8 cellular contexts compared by ENCODE assay signal in the genomic region with DNA sequence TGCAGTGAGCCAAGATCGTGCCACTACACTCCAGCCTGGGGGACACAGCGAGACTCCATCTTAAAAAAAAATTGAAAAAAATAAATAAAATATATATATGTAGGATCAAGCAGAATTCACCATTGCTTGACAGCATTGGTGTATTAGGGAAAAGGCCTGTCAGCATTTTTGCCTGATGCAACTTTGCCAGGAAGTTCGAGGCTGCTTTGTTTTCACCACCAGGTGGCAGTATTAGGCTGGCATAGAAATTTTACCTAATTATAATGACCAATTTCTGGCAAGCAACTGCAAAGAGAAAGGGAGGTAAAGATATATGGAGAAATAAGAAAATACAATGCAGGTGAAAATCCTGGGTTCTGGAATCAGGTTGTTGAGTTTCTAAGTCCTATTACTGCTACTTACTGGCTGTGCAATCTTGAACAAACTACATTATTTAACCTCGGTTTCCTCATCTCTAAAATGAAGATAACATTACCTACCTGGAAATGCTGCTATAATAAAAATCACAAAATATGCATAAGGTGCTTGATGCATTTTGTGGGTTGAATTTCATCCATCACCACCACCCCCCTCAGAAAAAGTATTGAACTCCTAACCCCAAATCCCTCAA. TPM values are rescaled to one million over a fixed set of nuclear protein-coding genes. Genes with fewer than 3 reads are reported as not detected.
DNase-seq lines count a peak whose midpoint lies in the region; ATAC-seq and TF ChIP-seq lines count a peak whose summit lies in the region.

No MANE protein-coding gene starts in this region.

- H3K36me3 ChIP-seq in psoas muscle (ENCODE audit: insufficient read depth in 1 of 2, low read depth in 1 of 2), result peaks cover 0 to 3% of the 10 kb centered on the region in 2 donors

- no peaks in the 10 kb centered on the region for H3K27me3 ChIP-seq in psoas muscle (ENCODE audit: insufficient read depth in 3 of 3, low read length in 2 of 3)

- peak; percentile 82 for DNase-seq in ELR (ENCODE audit: low read depth)
- peak; percentile 49 for DNase-seq in NCI-H1092 (lab: John Stamatoyannopoulos, UW)
- DNase-seq in SKM-1 treated with dmso at 0.1 percent for 144 hours (lab: John Stamatoyannopoulos, UW; ENCODE audit: unreplicated experiment), result peak; percentile 45
- peak in 1 of 2 donors; percentile 68 for DNase-seq in activated naive CD4-positive, alpha-beta T cell treated with anti-CD3 and anti-CD28 coated beads, Interleukin-2, amount 50 U/mL, for 72 hours (ENCODE audit: low spot score in 2 of 2)
- peak; percentile 61 for DNase-seq in glutamatergic neuron
- DNase-seq in psoas muscle, result peak in 1 of 2 donors; percentile 27

- 59 to 71% (median 64%) methylated on average over 4 of the region's 4 CpGs for WGBS in psoas muscle, 3 donors

- peak; percentile 91 for TF ChIP-seq CTCF in glutamatergic neuron (IDR thresholded peaks at IDR 0.05; ENCODE audit: partially characterized antibody, unreplicated experiment)
- TF ChIP-seq CTCF in psoas muscle (IDR thresholded peaks at IDR 0.05), result peak; percentile 96

- H3K4me1 Mint-ChIP-seq in glutamatergic neuron (ENCODE audit: low read depth, unreplicated experiment), result peaks cover 4% of the 10 kb centered on the region

- no peaks in the 10 kb centered on the region for H3K9me3 Mint-ChIP-seq in activated naive CD4-positive, alpha-beta T cell treated with anti-CD3 and anti-CD28 coated beads, Interleukin-2, amount 50 U/mL, for 72 hours
- H3K9me3 Mint-ChIP-seq in glutamatergic neuron (ENCODE audit: unreplicated experiment), result peaks cover 5% of the 10 kb centered on the region

- no peak overlapping the region for H3K27ac Mint-ChIP-seq in activated naive CD4-positive, alpha-beta T cell treated with anti-CD3 and anti-CD28 coated beads, Interleukin-2, amount 50 U/mL, for 72 hours
- no peak overlapping the region for H3K27ac Mint-ChIP-seq in glutamatergic neuron (ENCODE audit: unreplicated experiment)

- peaks cover 1% of the 10 kb centered on the region for H3K27me3 Mint-ChIP-seq in glutamatergic neuron (ENCODE audit: unreplicated experiment)

- H3K4me1 ChIP-seq in psoas muscle, result peaks cover 8% of the 10 kb centered on the region

- intact Hi-C loops in psoas muscle (cut with DNase I), result loop anchor here (5.0 kb wide), 2 partner anchors 212 to 277 kb away; no protein-coding TSS in a partner anchor

- H3K27ac ChIP-seq in psoas muscle, result no peak overlapping the region

- H3K4me3 ChIP-seq in psoas muscle, result no peak overlapping the region

- H3K9me3 ChIP-seq in psoas muscle, result no peaks in the 10 kb centered on the region

- H3K4me3 Mint-ChIP-seq in glutamatergic neuron (ENCODE audit: unreplicated experiment), result no peak overlapping the region

- no peaks in the 10 kb centered on the region for H3K36me3 Mint-ChIP-seq in activated naive CD4-positive, alpha-beta T cell treated with anti-CD3 and anti-CD28 coated beads, Interleukin-2, amount 50 U/mL, for 72 hours
- no peaks in the 10 kb centered on the region for H3K36me3 Mint-ChIP-seq in glutamatergic neuron (ENCODE audit: unreplicated experiment)

- ATAC-seq in activated naive CD4-positive, alpha-beta T cell treated with anti-CD3 and anti-CD28 coated beads, Interleukin-2, amount 50 U/mL, for 72 hours, result peak; percentile 24 to 33
- peak; percentile 60 to 88 (median 75) for ATAC-seq in psoas muscle
- no peak for ATAC-seq in HG03097 (IDR thresholded peaks at IDR 0.05; ENCODE audit: low FRiP score, unreplicated experiment)
- no peak for ATAC-seq in HG02870 (IDR thresholded peaks at IDR 0.05; ENCODE audit: unreplicated experiment)

RNA-seq across cellular contexts. Expression of gene LAYN, which starts 24.7 kb away (rescaled TPM):
- 1 to 10 TPM; 6.3 to 8.6 TPM for total RNA-seq in activated naive CD4-positive, alpha-beta T cell treated with anti-CD3 and anti-CD28 coated beads, Interleukin-2, amount 50 U/mL, for 72 hours
- total RNA-seq in glutamatergic neuron (ENCODE audit: unreplicated experiment) (0.98 TPM), psoas muscle (10 to 100 TPM in 1 of 4 donors, 1 to 10 TPM in 3; 3.3 to 12.6 (median 8.1) TPM)
- 1 to 10 TPM in 2 of 3 donors, under 1 TPM in 1; 0.60 to 8.4 (median 6.3) TPM for polyA plus RNA-seq in psoas muscle

RNA-seq across cellular contexts. Expression of gene SIK2, which starts 37.0 kb away (rescaled TPM):
- total RNA-seq in activated naive CD4-positive, alpha-beta T cell treated with anti-CD3 and anti-CD28 coated beads, Interleukin-2, amount 50 U/mL, for 72 hours, result 1 to 10 TPM; 2.9 to 6.1 TPM
- total RNA-seq in glutamatergic neuron (ENCODE audit: unreplicated experiment) (10.1 TPM), psoas muscle (10 to 100 TPM; 20.5 to 69.6 (median 34.9) TPM)
- 10 to 100 TPM in 2 of 3 donors, 1 to 10 TPM in 1; 9.0 to 30.4 (median 26.6) TPM for polyA plus RNA-seq in psoas muscle

RNA-seq across cellular contexts. Expression of gene HOATZ, which starts 50.6 kb away (rescaled TPM):
- not detected for total RNA-seq in activated naive CD4-positive, alpha-beta T cell treated with anti-CD3 and anti-CD28 coated beads, Interleukin-2, amount 50 U/mL, for 72 hours
- total RNA-seq in glutamatergic neuron (ENCODE audit: unreplicated experiment), result not detected
- not detected for total RNA-seq in psoas muscle
- polyA plus RNA-seq in psoas muscle, result not detected

RNA-seq across cellular contexts. Expression of gene BTG4, which starts 53.0 kb away (rescaled TPM):
- total RNA-seq in activated naive CD4-positive, alpha-beta T cell treated with anti-CD3 and anti-CD28 coated beads, Interleukin-2, amount 50 U/mL, for 72 hours, result under 1 TPM in 1 of 2 donors, not detected in 1; 0.23 TPM
- not detected for total RNA-seq in glutamatergic neuron (ENCODE audit: unreplicated experiment)
- not detected for total RNA-seq in psoas muscle
- not detected for polyA plus RNA-seq in psoas muscle

Comparison
In these comparisons a context has a peak if more than half of its experiments do, and no peak if none do; other contexts are left out.
1. ATAC-seq: peak in activated naive CD4-positive, alpha-beta T cell treated with anti-CD3 and anti-CD28 coated beads, Interleukin-2, amount 50 U/mL, for 72 hours (2 of 2) and psoas muscle (4 of 4); none in HG03097 (single experiment) and HG02870 (single experiment).